Comparison of ENCODE assay signal across 28 cellular contexts in the genomic region with DNA sequence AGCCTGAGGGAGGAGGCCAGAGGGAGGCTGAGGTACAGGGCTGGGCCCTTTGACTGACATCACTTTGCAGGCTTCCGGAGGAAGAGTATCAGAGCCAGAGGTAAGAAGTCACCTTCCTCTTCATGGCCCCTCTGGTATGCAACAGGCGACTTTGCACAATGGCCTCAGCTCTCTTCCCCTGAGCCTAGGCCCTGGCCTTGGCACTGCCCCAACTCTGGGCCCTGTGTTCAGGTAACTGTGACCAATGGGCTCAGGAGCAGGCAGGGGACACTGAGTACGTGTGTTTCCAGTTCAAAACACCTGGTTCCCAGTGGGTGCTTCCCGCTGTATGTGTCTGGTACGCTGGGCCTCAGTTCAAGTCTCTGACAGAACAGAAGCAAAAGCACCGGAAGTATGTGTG. TPM values are rescaled to one million over a fixed set of nuclear protein-coding genes. Genes with fewer than 3 reads are reported as not detected.
"Had no signal": no experiment of that assay in that cellular context is flagged by ENCODE, and none has a peak within 500 bp of the region (broad histone marks: within the 10 kb centered on the region; RNA-seq: fewer than 3 reads in every experiment).

No MANE protein-coding gene starts in this region.

- H3K27ac ChIP-seq: dorsolateral prefrontal cortex, gastrocnemius medialis, heart right ventricle, parathyroid adenoma, prostate gland, tibial artery, upper lobe of left lung, vagina had no signal

- H3K4me3 Mint-ChIP-seq: natural killer cell treated with Interleukin-12 subunit alpha and Interleukin-12 subunit beta and Interleukin-15 and Interleukin-18, amount 100 ng/mL, for 72 hours had no signal

- FAIRE-seq: endometrium had no signal

- H3K9me3 Mint-ChIP-seq: natural killer cell treated with Interleukin-12 subunit alpha and Interleukin-12 subunit beta and Interleukin-15 and Interleukin-18, amount 100 ng/mL, for 72 hours had no signal

- H3K27ac Mint-ChIP-seq: natural killer cell treated with Interleukin-12 subunit alpha and Interleukin-12 subunit beta and Interleukin-15 and Interleukin-18, amount 100 ng/mL, for 72 hours had no signal

- DNase-seq: cortex of kidney; effector CD8-positive, alpha-beta T cell; gastrocnemius medialis; heart right ventricle; hypothalamus; islet precursor cell; left cardiac atrium; left ventricle myocardium superior; mesenchymal stem cell; midbrain; retina; stimulated activated CD4-positive, alpha-beta T cell treated with anti-CD3 and anti-CD28 coated beads, Interleukin-2, amount 100 ng/mL, for 24 hours; stimulated activated naive CD8-positive, alpha-beta T cell treated with anti-CD3 and anti-CD28 coated beads, Interleukin-15, Interleukin-2, amounts not matched to agents 100 U/mL and 50 U/mL, for 24 hours; tibial artery; upper lobe of left lung had no signal

- H3K36me3 ChIP-seq: gastrocnemius medialis, heart right ventricle, prostate gland, tibial artery, upper lobe of left lung, vagina had no signal

- ATAC-seq: esophagus mucosa; gastrocnemius medialis; heart right ventricle; left cardiac atrium; left ventricle myocardium superior; natural killer cell treated with Interleukin-12 subunit alpha and Interleukin-12 subunit beta and Interleukin-15 and Interleukin-18, amount 100 ng/mL, for 72 hours; sciatic nerve; stimulated activated naive CD8-positive, alpha-beta T cell treated with anti-CD3 and anti-CD28 coated beads, Interleukin-15, Interleukin-2, amounts not matched to agents 100 U/mL and 50 U/mL, for 24 hours had no signal

- H3K9ac ChIP-seq: parathyroid adenoma had no signal

- H3K79me2 ChIP-seq: parathyroid adenoma had no signal

- H3K4me3 ChIP-seq: dorsolateral prefrontal cortex, gastrocnemius medialis, heart right ventricle, lung, prostate gland, tibial artery, upper lobe of left lung, vagina had no signal

- H3K9me3 ChIP-seq: gastrocnemius medialis, heart right ventricle, prostate gland, tibial artery, upper lobe of left lung, vagina had no signal

- H2AFZ ChIP-seq: parathyroid adenoma had no signal

RNA-seq across cellular contexts. Expression of a gene that starts 12.1 kb away (rescaled TPM):
- total RNA-seq: esophagus mucosa; fibroblast of lung; gastrocnemius medialis; heart right ventricle; left cardiac atrium; left ventricle myocardium superior; lung; natural killer cell treated with Interleukin-12 subunit alpha and Interleukin-12 subunit beta and Interleukin-15 and Interleukin-18, amount 100 ng/mL, for 72 hours; omental fat pad; sciatic nerve; skeletal muscle tissue; temporal lobe; vagina had no signal
- polyA plus RNA-seq: fibroblast of lung, heart right ventricle, lung had no signal
